In the genomic region with DNA sequence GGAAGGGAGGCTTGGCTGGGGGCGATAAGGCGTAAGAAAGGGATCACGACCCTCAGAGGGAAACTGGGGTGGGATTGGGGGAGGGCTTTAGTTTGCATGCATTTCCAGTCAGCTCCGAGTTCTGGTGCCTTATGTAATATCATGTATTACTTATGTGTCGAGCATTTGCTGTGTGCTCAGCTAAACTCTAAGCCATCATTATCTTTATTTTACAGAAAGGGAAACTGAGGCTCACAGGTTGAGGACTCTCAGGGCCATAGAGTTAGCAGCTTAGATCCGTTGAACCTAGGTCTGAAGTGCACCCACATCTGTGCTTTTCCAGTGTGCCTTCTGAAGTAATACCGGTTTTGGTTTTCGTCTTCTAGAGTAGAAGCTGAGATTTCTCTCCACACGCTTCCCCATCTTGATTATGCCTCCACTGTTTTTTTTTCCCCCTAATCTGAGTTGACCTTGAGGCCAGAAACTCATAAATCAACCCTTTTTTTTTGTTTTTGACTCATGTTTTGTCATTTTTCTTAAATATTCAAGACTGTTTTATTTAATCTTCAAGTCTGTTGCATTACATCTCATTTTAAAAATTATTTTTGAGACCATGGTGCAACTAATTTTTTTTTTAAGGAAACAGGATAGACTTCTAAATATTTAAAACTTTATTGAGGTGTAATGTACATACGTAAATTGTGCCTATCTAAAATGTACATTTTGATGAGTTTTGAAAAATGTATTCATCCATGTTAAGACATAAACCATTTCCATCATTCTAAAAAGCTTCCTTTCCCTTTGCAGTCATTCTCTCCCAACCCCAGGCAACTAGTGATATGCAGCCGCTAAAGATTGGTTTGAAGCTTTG, we compare ENCODE assay signal across 1 cellular context.
TF ChIP-seq lines count a peak whose summit lies in the region.

No MANE protein-coding gene starts in this region.

TF ChIP-seq in endothelial cell of umbilical vein, 7 proteins besides CTCF, POLR2A, EP300 and RAD21 (continued from another document):
- TF ChIP-seq POLR2AphosphoS5 (IDR thresholded peaks at IDR 0.05; ENCODE audit: insufficient read depth, low read depth, low read length) (no peak), FOS (IDR thresholded peaks at IDR 0.05; ENCODE audit: borderline replicate concordance, insufficient read depth, low read length) (no peak), MYC (IDR thresholded peaks at IDR 0.05; ENCODE audit: low read depth, low read length) (no peak)
TF ChIP-seq in endothelial cell of umbilical vein: peak in this region for 0.
